27 cellular contexts compared by ENCODE assay signal in the genomic region with DNA sequence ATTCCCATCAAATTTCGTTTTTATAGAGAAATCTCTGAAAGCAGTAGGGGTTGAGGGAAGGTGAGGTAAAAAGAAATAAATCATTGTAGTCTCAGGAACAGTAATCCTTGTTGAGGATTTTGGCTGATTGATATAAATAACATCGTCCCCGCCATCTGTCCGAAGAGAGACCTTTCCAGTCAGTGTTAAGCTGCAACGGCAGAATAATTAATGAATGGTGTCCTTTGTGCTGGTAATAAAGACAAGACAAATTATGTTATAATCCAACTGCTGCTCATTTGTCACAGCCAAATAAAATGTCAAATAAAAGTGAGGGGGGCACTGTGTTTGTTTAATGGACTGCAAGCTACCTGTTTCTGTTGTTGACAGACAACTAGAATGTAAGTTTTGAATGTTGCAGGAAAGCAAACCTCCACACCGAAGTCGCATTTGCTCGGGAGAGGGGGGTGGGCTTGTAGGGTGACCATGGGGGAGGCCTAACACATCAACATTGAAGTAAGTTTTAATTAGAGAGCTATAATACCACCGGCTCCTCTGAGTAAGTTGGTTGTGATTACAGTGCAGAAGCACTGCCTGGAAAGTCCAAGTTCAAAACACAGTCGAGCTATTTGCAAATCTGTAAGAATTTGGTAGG.
DNase-seq lines count a peak whose midpoint lies in the region; ATAC-seq and TF ChIP-seq lines count a peak whose summit lies in the region.
"Had no signal": no experiment of that assay in that cellular context is flagged by ENCODE, and none has a peak within 500 bp of the region (broad histone marks: within the 10 kb centered on the region; RNA-seq: fewer than 3 reads in every experiment).

No MANE protein-coding gene starts in this region.

- DNase-seq in NCI-H1105 treated with DMSO at 0.1 percent for 48 hours (lab: John Stamatoyannopoulos, UW) (peak; percentile 70), NCI-H1105 (lab: John Stamatoyannopoulos, UW) (no peak), NCI-H526 (lab: John Stamatoyannopoulos, UW) (peak; percentile 34 to 35), dorsolateral prefrontal cortex (no peak), retina (peak; percentile 68), kidney glomerular epithelial cell (lab: John Stamatoyannopoulos, UW) (no peak)
- DNase-seq in activated T-cell treated with anti-CD3 and anti-CD28 coated beads, Interleukin-2, amount 50 U/mL, for 1 hour: no peak
- DNase-seq: activated CD8-positive, alpha-beta memory T cell treated with anti-CD3 and anti-CD28 coated beads, Interleukin-2, amount 50 U/mL, for 4 hours; activated effector memory CD4-positive, alpha-beta T cell treated with anti-CD3 and anti-CD28 coated beads, Interleukin-2, amount 50 U/mL, for 16 hours; adrenal gland; CD8-positive, alpha-beta T cell; DMS79 treated with DMSO at 0.1 percent for 48 hours; effector memory CD4-positive, alpha-beta T cell; kidney; NK-92 treated with Interleukin-12 subunit alpha and Interleukin-12 subunit beta, amount 100 ng/mL, for 24 hours; occipital lobe; Peyer's patch; stimulated activated CD4-positive, alpha-beta T cell treated with anti-CD3 and anti-CD28 coated beads, Interleukin-4, amount 100 ng/mL, for 4 hours; trophoblast cell had no signal

- H3K27me3 ChIP-seq in dorsolateral prefrontal cortex: no peaks in the 10 kb centered on the region
- H3K27me3 ChIP-seq: adrenal gland, esophagus muscularis mucosa, Peyer's patch, right atrium auricular region had no signal

- TF ChIP-seq CTCF in dorsolateral prefrontal cortex (IDR thresholded peaks at IDR 0.05 in 54 of 56, conservative IDR thresholded peaks at IDR 0.05 in 2 of 56; ENCODE audit: low read depth in 1 of 56, partially characterized antibody in 56 of 56): no peak

- H3K27me3 Mint-ChIP-seq in activated T-helper 17 cell treated with anti-CD3 and anti-CD28 coated beads, Interleukin-2, amount 50 U/mL, for 72 hours: no peaks in the 10 kb centered on the region
- H3K27me3 Mint-ChIP-seq: stimulated activated naive CD8-positive, alpha-beta T cell treated with anti-CD3 and anti-CD28 coated beads, Interleukin-15, Interleukin-2, amounts not matched to agents 100 ng/mL and 50 ng/mL, for 24 hours had no signal

- peaks cover 23% of the 10 kb centered on the region for H3K36me3 Mint-ChIP-seq in activated T-helper 17 cell treated with anti-CD3 and anti-CD28 coated beads, Interleukin-2, amount 50 U/mL, for 72 hours (ENCODE audit: low read depth)

- intact Hi-C loops in dorsolateral prefrontal cortex (cut with DNase I): loop anchor here (10.0 kb wide), 2 partner anchors 100 to 110 kb away; no protein-coding TSS in a partner anchor

- peak overlapping the region in 2 of 59 donors; percentile 21 to 41 for H3K27ac ChIP-seq in dorsolateral prefrontal cortex
- H3K27ac ChIP-seq: 22Rv1, adrenal gland, esophagus muscularis mucosa, KMS-11, right atrium auricular region, SK-N-MC, VCaP had no signal

- H3K4me3 Mint-ChIP-seq in activated T-helper 17 cell treated with anti-CD3 and anti-CD28 coated beads, Interleukin-2, amount 50 U/mL, for 72 hours: no peak overlapping the region
- H3K4me3 Mint-ChIP-seq: CD8-positive, alpha-beta T cell; stimulated activated naive CD8-positive, alpha-beta T cell treated with anti-CD3 and anti-CD28 coated beads, Interleukin-15, Interleukin-2, amounts not matched to agents 100 ng/mL and 50 ng/mL, for 24 hours had no signal

- H3K27ac Mint-ChIP-seq in activated T-helper 17 cell treated with anti-CD3 and anti-CD28 coated beads, Interleukin-2, amount 50 U/mL, for 72 hours: no peak overlapping the region
- H3K27ac Mint-ChIP-seq: stimulated activated naive CD8-positive, alpha-beta T cell treated with anti-CD3 and anti-CD28 coated beads, Interleukin-15, Interleukin-2, amounts not matched to agents 100 ng/mL and 50 ng/mL, for 24 hours had no signal

- H3K4me1 Mint-ChIP-seq in activated T-helper 17 cell treated with anti-CD3 and anti-CD28 coated beads, Interleukin-2, amount 50 U/mL, for 72 hours: no peaks in the 10 kb centered on the region

- peak overlapping the region in 40 of 59 donors; percentile 1 to 54 (median 30) for H3K4me3 ChIP-seq in dorsolateral prefrontal cortex
- H3K4me3 ChIP-seq: adrenal gland, Peyer's patch, right atrium auricular region, SK-N-MC had no signal

- H3K9me3 Mint-ChIP-seq in activated T-helper 17 cell treated with anti-CD3 and anti-CD28 coated beads, Interleukin-2, amount 50 U/mL, for 72 hours: no peaks in the 10 kb centered on the region
- H3K9me3 Mint-ChIP-seq: CD8-positive, alpha-beta T cell; stimulated activated naive CD8-positive, alpha-beta T cell treated with anti-CD3 and anti-CD28 coated beads, Interleukin-15, Interleukin-2, amounts not matched to agents 100 ng/mL and 50 ng/mL, for 24 hours had no signal

- ATAC-seq in activated T-helper 17 cell treated with anti-CD3 and anti-CD28 coated beads, Interleukin-2, amount 50 U/mL, for 72 hours (replicated peaks): no peak
- ATAC-seq: CD8-positive, alpha-beta T cell had no signal

Comparison
In these comparisons a context has a peak if more than half of its experiments do, and no peak if none do; other contexts are left out.
1. DNase-seq: peak in NCI-H1105 treated with DMSO at 0.1 percent for 48 hours (single experiment), NCI-H526 (2 of 2) and retina (single experiment); none in NCI-H1105 (single experiment), dorsolateral prefrontal cortex (0 of 10), kidney glomerular epithelial cell (single experiment) and activated T-cell treated with anti-CD3 and anti-CD28 coated beads, Interleukin-2, amount 50 U/mL, for 1 hour (single experiment).